ENCODE assay signal across 12 cellular contexts in genomic region chr19:50719119-50719435, GRCh38. TPM values are rescaled to one million over a fixed set of nuclear protein-coding genes. Genes with fewer than 3 reads are reported as not detected.
DNase-seq lines count a peak whose midpoint lies in the region; ATAC-seq and TF ChIP-seq lines count a peak whose summit lies in the region.
"Had no signal": no experiment of that assay in that cellular context is flagged by ENCODE, and none has a peak within 500 bp of the region (broad histone marks: within the 10 kb centered on the region; RNA-seq: fewer than 3 reads in every experiment).

No MANE protein-coding gene starts in this region.

- BruUV-seq in Caco-2 (replicated peaks; lab: Mats Ljungman, UMichigan) (no TSS peak), OCI-LY7 (replicated peaks; lab: Mats Ljungman, UMichigan) (no TSS peak)

- 0 out of 2 replicates have a peak overlapping the region, but pooled peaks have one; percentile 55 for H3K4me2 ChIP-seq in OCI-LY7 (ENCODE audit: low read length)
- peak overlapping the region; percentile 52 for H3K4me2 ChIP-seq in skeletal muscle satellite cell (ENCODE audit: low read length)

- peak overlapping the region; percentile 53 for H3K4me3 Mint-ChIP-seq in Caco-2 (ENCODE audit: unreplicated experiment)

- H3K27me3 ChIP-seq in Caco-2 (replicated peaks; ENCODE audit: control insufficient read depth, insufficient read depth, low read length) (peaks cover 2% of the 10 kb centered on the region), skeletal muscle satellite cell (ENCODE audit: control insufficient read depth, insufficient read depth, low read length) (peaks cover 7% of the 10 kb centered on the region)
- H3K27me3 ChIP-seq: right lobe of liver had no signal

- no peaks in the 10 kb centered on the region for H3K36me3 ChIP-seq in Caco-2 (ENCODE audit: control insufficient read depth, insufficient read depth, low read length)
- H3K36me3 ChIP-seq in OCI-LY7 (ENCODE audit: insufficient read depth, low read length): no peaks in the 10 kb centered on the region
- H3K36me3 ChIP-seq in skeletal muscle satellite cell (ENCODE audit: insufficient read depth, low read length): no peaks in the 10 kb centered on the region
- H3K36me3 ChIP-seq: right lobe of liver had no signal

- H4K20me1 ChIP-seq in OCI-LY7 (ENCODE audit: insufficient read depth, low read length): no peaks in the 10 kb centered on the region

- no peak overlapping the region for H2AFZ ChIP-seq in OCI-LY7 (ENCODE audit: low read length)

- peaks cover 10% of the 10 kb centered on the region for H3K4me1 Mint-ChIP-seq in Caco-2 (ENCODE audit: low read depth, unreplicated experiment)

- TF ChIP-seq CTCF in Caco-2 (IDR thresholded peaks at IDR 0.05; ENCODE audit: insufficient read depth in 1 of 2, low read depth in 1 of 2, low read length in 1 of 2, severe bottlenecking in 1 of 2, unreplicated experiment in 1 of 2) (no peak), OCI-LY7 (conservative IDR thresholded peaks at IDR 0.05; ENCODE audit: low read length) (no peak), fibroblast of villous mesenchyme (IDR thresholded peaks at IDR 0.05; ENCODE audit: insufficient read depth, low read depth, low read length) (no peak)

- H3K4me3 ChIP-seq in Caco-2 (ENCODE audit: low read depth, low read length) (peak overlapping the region; percentile 8; the same call in 1 of the 2 replicates), OCI-LY7 (ENCODE audit: low read depth, low read length, poor library complexity, severe bottlenecking) (no peak overlapping the region), fibroblast of villous mesenchyme (ENCODE audit: low read depth, low read length) (peak overlapping the region; percentile 43), skeletal muscle satellite cell (ENCODE audit: low read length) (peak overlapping the region; percentile 49)
- H3K4me3 ChIP-seq: right lobe of liver had no signal

- no peaks in the 10 kb centered on the region for H3K36me3 Mint-ChIP-seq in Caco-2 (ENCODE audit: insufficient read depth, unreplicated experiment)
- H3K36me3 Mint-ChIP-seq: activated naive CD8-positive, alpha-beta T cell had no signal

- H3K9ac ChIP-seq in skeletal muscle satellite cell (ENCODE audit: low read depth, low read length): no peak overlapping the region

- POLR2A ChIA-PET in Caco-2 (lab: Charles Lee) (no interaction called here), OCI-LY7 (lab: Charles Lee) (no interaction called here)

- no peak overlapping the region for H3K27ac Mint-ChIP-seq in Caco-2 (ENCODE audit: unreplicated experiment)
- H3K27ac Mint-ChIP-seq: activated naive CD8-positive, alpha-beta T cell had no signal

- H3K27me3 Mint-ChIP-seq in Caco-2 (ENCODE audit: insufficient read depth, unreplicated experiment): peaks cover 53% of the 10 kb centered on the region

- H3K27ac ChIP-seq in OCI-LY7 (ENCODE audit: low read depth, low read length, poor library complexity, severe bottlenecking): no peak overlapping the region
- H3K27ac ChIP-seq: right lobe of liver had no signal

- no peaks in the 10 kb centered on the region for H3K79me2 ChIP-seq in OCI-LY7 (ENCODE audit: insufficient read depth, low read depth, low read length)

- no peaks in the 10 kb centered on the region for H3K4me1 ChIP-seq in Caco-2
- H3K4me1 ChIP-seq in OCI-LY7 (ENCODE audit: insufficient read depth, low read length, poor library complexity, severe bottlenecking): peaks cover 21% of the 10 kb centered on the region
- H3K4me1 ChIP-seq in skeletal muscle satellite cell (ENCODE audit: control insufficient read depth, insufficient read depth, low read length): peaks cover 18% of the 10 kb centered on the region

- no peak for ATAC-seq in GM21447 (IDR thresholded peaks at IDR 0.05; ENCODE audit: unreplicated experiment)
- ATAC-seq: right lobe of liver had no signal

- H3K9me3 Mint-ChIP-seq in Caco-2 (ENCODE audit: unreplicated experiment): no peaks in the 10 kb centered on the region

- DNase-seq in Caco-2 (no peak), OCI-LY7 (ENCODE audit: low spot score) (no peak), fibroblast of villous mesenchyme (ENCODE audit: low read depth) (no peak), posterior vena cava (ENCODE audit: low spot score) (no peak), mucosa of gallbladder (ENCODE audit: low spot score) (no peak), NCI-H2196 treated with DMSO at 0.1 percent for 48 hours (lab: John Stamatoyannopoulos, UW; ENCODE audit: unreplicated experiment) (no peak)
- DNase-seq: right lobe of liver had no signal

- CTCF ChIA-PET in Caco-2 (lab: Charles Lee) (interaction anchor here (0.6 kb wide), 1 partner anchor 375 kb away, joined by 3 read pairs; no protein-coding TSS in a partner anchor), OCI-LY7 (lab: Charles Lee; ENCODE audit: unreplicated experiment) (no interaction called here)

- intact Hi-C loops in Caco-2 (cut with micrococcal nuclease; ENCODE audit: unreplicated experiment) (no loop called here), OCI-LY7 (cut with micrococcal nuclease; ENCODE audit: unreplicated experiment) (no loop called here), posterior vena cava (cut with DNase I) (no loop called here)

- no peaks in the 10 kb centered on the region for H3K9me3 ChIP-seq in Caco-2
- no peaks in the 10 kb centered on the region for H3K9me3 ChIP-seq in OCI-LY7 (ENCODE audit: low read length)
- H3K9me3 ChIP-seq in skeletal muscle satellite cell (replicated peaks; ENCODE audit: low read length): no peaks in the 10 kb centered on the region
- H3K9me3 ChIP-seq: right lobe of liver had no signal

- no peaks in the 10 kb centered on the region for H3K9me2 ChIP-seq in OCI-LY7 (ENCODE audit: insufficient read depth, low read length)

RNA-seq across cellular contexts. Expression of gene SHANK1, which starts 0.5 kb away (rescaled TPM):
- not detected in 2 replicates for total RNA-seq in Caco-2 (2022)
- total RNA-seq in OCI-LY7 (2014; rRNA removed; shearing (Covaris generic)): 0.03 TPM in 2 replicates
- 10.7 and 13.1 TPM in 2 replicates for total RNA-seq in OCI-LY7 (2022)
- total RNA-seq in fibroblast of villous mesenchyme: 7.4 and 7.8 TPM in 2 replicates
- total RNA-seq in skeletal muscle satellite cell (2012; rRNA removed): 0.25 and 1.5 TPM in 2 replicates
- total RNA-seq in posterior vena cava: under 1 TPM; 0.19 to 0.37 TPM
- 1.1 TPM for total RNA-seq in mucosa of gallbladder

RNA-seq across cellular contexts. Expression of gene CLEC11A, which starts 4.1 kb away (rescaled TPM):
- total RNA-seq in Caco-2 (2022): 0.51 and 1.1 TPM in 2 replicates
- total RNA-seq in OCI-LY7 (2014; rRNA removed; shearing (Covaris generic)): 1.0 and 2.0 TPM in 2 replicates
- total RNA-seq in OCI-LY7 (2022): 4.2 and 4.5 TPM in 2 replicates
- 18.6 and 25.4 TPM in 2 replicates for total RNA-seq in fibroblast of villous mesenchyme
- total RNA-seq in skeletal muscle satellite cell (2012; rRNA removed): 11.9 and 23.8 TPM in 2 replicates
- total RNA-seq in posterior vena cava: 10 to 100 TPM in 1 of 2 donors, 1 to 10 TPM in 1; 8.5 to 12.5 TPM
- total RNA-seq in mucosa of gallbladder: 15.1 TPM

RNA-seq across cellular contexts. Expression of gene GPR32, which starts 51.2 kb away (rescaled TPM):
- total RNA-seq in Caco-2 (2022) (not detected in 2 replicates), OCI-LY7 (2022) (not detected in 2 replicates), fibroblast of villous mesenchyme (not detected in 2 replicates), posterior vena cava (not detected), mucosa of gallbladder (not detected)
- total RNA-seq in OCI-LY7 (2014; rRNA removed; shearing (Covaris generic)): not detected in 2 replicates
- not detected in 2 replicates for total RNA-seq in skeletal muscle satellite cell (2012; rRNA removed)
- total RNA-seq: mononuclear cell, right lobe of liver, RPMI7951 had no signal
